ENCODE assay signal across 9 cellular contexts in the genomic region with DNA sequence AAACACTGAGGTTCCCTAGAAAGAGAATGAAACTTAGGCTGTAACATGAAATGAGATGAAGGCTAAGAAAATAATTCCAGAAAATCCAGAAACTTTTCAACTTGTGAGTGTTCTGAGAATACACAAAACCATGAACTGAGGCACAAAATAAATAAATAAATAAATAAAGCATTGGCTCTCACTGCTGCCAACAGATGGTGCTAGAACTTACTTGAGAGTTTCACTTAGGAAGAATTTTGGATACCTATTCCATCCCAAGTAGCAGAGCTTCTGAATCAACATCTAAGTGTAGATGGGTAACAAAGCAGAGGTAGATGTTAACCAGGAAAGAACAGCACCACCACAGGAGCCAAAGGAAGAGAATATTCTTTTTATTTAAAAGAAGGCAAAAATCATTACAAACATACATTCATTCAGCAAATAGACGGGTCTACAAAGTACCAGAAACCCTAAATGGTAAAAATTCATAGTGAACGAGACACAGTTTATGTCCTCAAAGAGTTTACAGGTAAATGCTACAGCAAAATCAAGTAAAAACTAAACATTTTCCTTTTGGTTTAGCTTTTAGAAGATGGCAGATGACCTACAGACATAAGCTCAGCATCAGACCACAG. TPM values are rescaled to one million over a fixed set of nuclear protein-coding genes. Genes with fewer than 3 reads are reported as not detected.
DNase-seq lines count a peak whose midpoint lies in the region; ATAC-seq and TF ChIP-seq lines count a peak whose summit lies in the region.
"Had no signal": no experiment of that assay in that cellular context is flagged by ENCODE, and none has a peak within 500 bp of the region (broad histone marks: within the 10 kb centered on the region; RNA-seq: fewer than 3 reads in every experiment).

No MANE protein-coding gene starts in this region.

- no peak overlapping the region for H3K14ac ChIP-seq in H9 (ENCODE audit: insufficient read depth, low read length)

- H3K36me3 ChIP-seq in BE2C, result no peaks in the 10 kb centered on the region

- no peaks in the 10 kb centered on the region for H3K27me3 Mint-ChIP-seq in H9 (ENCODE audit: low read depth)

- no peak overlapping the region for H3K56ac ChIP-seq in H9 (ENCODE audit: insufficient read length, low read depth, low read length)

- no peak overlapping the region for H3K4me2 ChIP-seq in H9 (ENCODE audit: insufficient read depth, insufficient read length, low read length)

- no peaks in the 10 kb centered on the region for H3K9me3 ChIP-seq in BE2C
- no peaks in the 10 kb centered on the region for H3K9me3 ChIP-seq in H9 (ENCODE audit: control insufficient read depth, low read depth, low read length)

- ATAC-seq in left lobe of liver, result peak; percentile 81
- ATAC-seq in HG03520 (IDR thresholded peaks at IDR 0.05; ENCODE audit: unreplicated experiment), result no peak
- no peak for ATAC-seq in HG02571 (IDR thresholded peaks at IDR 0.05; ENCODE audit: unreplicated experiment)

- H3K79me1 ChIP-seq in H9 (ENCODE audit: insufficient read depth, low read depth, low read length, poor library complexity, severe bottlenecking), result no peaks in the 10 kb centered on the region

- peaks cover 15 to 16% of the 10 kb centered on the region in 2 experiments for H3K4me1 Mint-ChIP-seq in H9

- no peaks in the 10 kb centered on the region for H3K79me2 ChIP-seq in H9 (ENCODE audit: insufficient read depth, low read length)

- no peak overlapping the region for H3K9ac ChIP-seq in H9 (ENCODE audit: extremely low read depth, insufficient read length, low read length)

- peaks cover 9% of the 10 kb centered on the region; the same call in 1 of the 2 replicates for H3K27me3 ChIP-seq in BE2C
- H3K27me3 ChIP-seq in H9 (ENCODE audit: insufficient read depth, low read length), result no peaks in the 10 kb centered on the region

- H2BK15ac ChIP-seq in H9 (ENCODE audit: low read depth, low read length), result no peak overlapping the region

- no peak overlapping the region for H3K23ac ChIP-seq in H9 (ENCODE audit: insufficient read length, low read depth, low read length)

- no peaks in the 10 kb centered on the region for H3K4me1 ChIP-seq in BE2C
- H3K4me1 ChIP-seq in H9 (ENCODE audit: insufficient read depth, low read length), result no peaks in the 10 kb centered on the region; the same call in 1 of the 2 replicates

- no peaks in the 10 kb centered on the region for H4K20me1 ChIP-seq in H9 (ENCODE audit: control insufficient read depth, insufficient read depth, insufficient read length)

- H3T11ph ChIP-seq in H9 (ENCODE audit: low read length), result no peak overlapping the region

- H2BK120ac ChIP-seq in H9 (ENCODE audit: low read depth, low read length, poor library complexity, severe bottlenecking), result no peak overlapping the region

- H3K4me3 ChIP-seq in BE2C (ENCODE audit: low read depth, low read length), result no peak overlapping the region
- H3K4me3 ChIP-seq: coronary artery had no signal

- H3K18ac ChIP-seq in H9 (ENCODE audit: insufficient read length, low read depth, low read length), result no peak overlapping the region

- H3K27ac Mint-ChIP-seq in H9, result no peak overlapping the region

- H2AK5ac ChIP-seq in H9 (ENCODE audit: insufficient read length, low read length), result no peak overlapping the region

- no peak overlapping the region for H3K4me3 Mint-ChIP-seq in H9

- H2BK12ac ChIP-seq in H9 (ENCODE audit: insufficient read length, low read depth, low read length), result no peak overlapping the region

- H3K23me2 ChIP-seq in H9 (ENCODE audit: insufficient read length, low read depth, low read length, poor library complexity, severe bottlenecking), result no peaks in the 10 kb centered on the region

- H2BK5ac ChIP-seq in H9 (ENCODE audit: insufficient read length, low read length), result no peak overlapping the region

- H3K36me3 Mint-ChIP-seq in H9 (ENCODE audit: insufficient read depth in 1 of 3, low read depth in 3 of 3), result no peaks in the 10 kb centered on the region

- no peak overlapping the region for H4K5ac ChIP-seq in H9 (ENCODE audit: insufficient read length, low read depth, low read length)

- H3K27ac ChIP-seq in H9 (ENCODE audit: insufficient read length, low read depth, low read length) (no peak overlapping the region), VCaP (no peak overlapping the region)

- no CpG with 5 or more reads among the region's 2 CpGs for WGBS in H9 (ENCODE audit: extremely low coverage, insufficient read length, low lambda C conversion rate)

- no peak for DNase-seq in BE2C
- DNase-seq in H9, result no peak
- DNase-seq in left lobe of liver (ENCODE audit: low spot score), result no peak
- no peak for DNase-seq in NCI-H1694 (lab: John Stamatoyannopoulos, UW)
- no peak for DNase-seq in GOT3 (lab: John Stamatoyannopoulos, UW)

- H2BK20ac ChIP-seq in H9 (ENCODE audit: low read depth, low read length, poor library complexity, severe bottlenecking), result no peak overlapping the region

- TF ChIP-seq CTCF in BE2C (IDR thresholded peaks at IDR 0.05; ENCODE audit: low read depth, low read length) (peak; percentile 66), H9 (conservative IDR thresholded peaks at IDR 0.05) (peak; percentile 70), VCaP (conservative IDR thresholded peaks at IDR 0.05) (peak; percentile 81)

- no peak overlapping the region for H4K91ac ChIP-seq in H9 (ENCODE audit: insufficient read length, low read depth, low read length)

- H2AFZ ChIP-seq in H9 (ENCODE audit: low read length), result no peak overlapping the region

- H3K4ac ChIP-seq in H9 (ENCODE audit: low read depth, low read length), result no peak overlapping the region

- H3K9me3 Mint-ChIP-seq in H9, result no peaks in the 10 kb centered on the region

- H4K8ac ChIP-seq in H9 (replicated peaks; ENCODE audit: insufficient read length, low read depth, low read length), result no peak overlapping the region

RNA-seq across cellular contexts. Expression of gene EPS8, which starts 16.7 kb away (rescaled TPM):
- polyA plus RNA-seq in BE2C (2012; ENCODE audit: insufficient read depth, insufficient read length, low read depth), result 0.54 TPM
- 1.9 and 2.2 TPM in 2 replicates for total RNA-seq in H9 (2021)
- 27.0 TPM for total RNA-seq in left lobe of liver
